8 cellular contexts compared by ENCODE assay signal in genomic region chr7:158151273-158151672, GRCh38.
DNase-seq lines count a peak whose midpoint lies in the region; ATAC-seq, FAIRE-seq and TF ChIP-seq lines count a peak whose summit lies in the region.
"Not testable (repeated sequence)": the region's sequence is repeated elsewhere in the genome, so short reads cannot be mapped to it uniquely, and the experiment has no call there.

No MANE protein-coding gene starts in this region.

- H3K4me1 ChIP-seq in Peyer's patch; kidney (ENCODE audit: control insufficient read depth in 1 of 2, insufficient read depth in 1 of 2, low read depth in 1 of 2, low read length in 2 of 2); stomach: not testable (repeated sequence)

- CTCF ChIA-PET in activated CD8-positive, alpha-beta T cell treated with anti-CD3 and anti-CD28 coated beads, Interleukin-2, amount 10 ng/mL, durations not matched to agents 7 days and 5 days (lab: Charles Lee); activated naive CD4-positive, alpha-beta T cell treated with anti-CD3 and anti-CD28 coated beads, Interleukin-2, amount 10 ng/mL, durations not matched to agents 7 days and 5 days (lab: Charles Lee): not testable (repeated sequence)

- intact Hi-C loops in kidney (cut with DNase I); stomach (cut with DNase I; ENCODE audit: low total_unique reads): not testable (repeated sequence)

- H3K9me3 ChIP-seq in Peyer's patch; kidney (ENCODE audit: control insufficient read depth in 1 of 2, low read length in 2 of 2); stomach: not testable (repeated sequence)

- H3K27me3 ChIP-seq in Peyer's patch, stomach: not testable (repeated sequence)

- H3K9me3 Mint-ChIP-seq in activated CD8-positive, alpha-beta T cell treated with anti-CD3 and anti-CD28 coated beads, Interleukin-2, amount 10 ng/mL, durations not matched to agents 7 days and 5 days (ENCODE audit: insufficient read depth) = not testable (repeated sequence)
- peaks cover 23% of the 10 kb centered on the region for H3K9me3 Mint-ChIP-seq in activated naive CD4-positive, alpha-beta T cell treated with anti-CD3 and anti-CD28 coated beads, Interleukin-2, amount 10 ng/mL, durations not matched to agents 7 days and 5 days
- H3K9me3 Mint-ChIP-seq in endothelial cell (ENCODE audit: unreplicated experiment) = peaks cover 51% of the 10 kb centered on the region

- not testable (repeated sequence) for H3K27ac Mint-ChIP-seq in activated CD8-positive, alpha-beta T cell treated with anti-CD3 and anti-CD28 coated beads, Interleukin-2, amount 10 ng/mL, durations not matched to agents 7 days and 5 days; activated naive CD4-positive, alpha-beta T cell treated with anti-CD3 and anti-CD28 coated beads, Interleukin-2, amount 10 ng/mL, durations not matched to agents 7 days and 5 days; endothelial cell (ENCODE audit: unreplicated experiment)

- not testable (repeated sequence) for FAIRE-seq in kidney (lab: Jason Lieb, UNC)

- H3K27me3 Mint-ChIP-seq in activated CD8-positive, alpha-beta T cell treated with anti-CD3 and anti-CD28 coated beads, Interleukin-2, amount 10 ng/mL, durations not matched to agents 7 days and 5 days (ENCODE audit: low read depth); activated naive CD4-positive, alpha-beta T cell treated with anti-CD3 and anti-CD28 coated beads, Interleukin-2, amount 10 ng/mL, durations not matched to agents 7 days and 5 days; endothelial cell (ENCODE audit: unreplicated experiment): not testable (repeated sequence)

- H3K27ac ChIP-seq in Peyer's patch; kidney (ENCODE audit: low read depth in 2 of 2, low read length in 2 of 2): not testable (repeated sequence)
- H3K27ac ChIP-seq in stomach = peak overlapping the region in 1 of 5 donors; percentile 64

- DNase-seq in CD1c-positive myeloid dendritic cell (ENCODE audit: extremely low spot score) (peak; percentile 3), Peyer's patch (peak in 2 of 3 donors; percentile 34 to 58), endothelial cell (ENCODE audit: low spot score) (peak; percentile 30), kidney (peak; percentile 94), renal cortical epithelial cell (ENCODE audit: low read depth) (peak; percentile 4), stomach (peak; percentile 32)
- peak; percentile 31 for DNase-seq in activated CD8-positive, alpha-beta T cell treated with anti-CD3 and anti-CD28 coated beads, Interleukin-2, amount 10 ng/mL, durations not matched to agents 7 days and 5 days
- peak; percentile 32 for DNase-seq in activated naive CD4-positive, alpha-beta T cell treated with anti-CD3 and anti-CD28 coated beads, Interleukin-2, amount 10 ng/mL, durations not matched to agents 7 days and 5 days

- H3K36me3 Mint-ChIP-seq in activated CD8-positive, alpha-beta T cell treated with anti-CD3 and anti-CD28 coated beads, Interleukin-2, amount 10 ng/mL, durations not matched to agents 7 days and 5 days (ENCODE audit: low read depth); activated naive CD4-positive, alpha-beta T cell treated with anti-CD3 and anti-CD28 coated beads, Interleukin-2, amount 10 ng/mL, durations not matched to agents 7 days and 5 days: not testable (repeated sequence)
- H3K36me3 Mint-ChIP-seq in endothelial cell (ENCODE audit: low read depth, unreplicated experiment) = peaks cover 25% of the 10 kb centered on the region

- TF ChIP-seq CTCF in Peyer's patch (IDR thresholded peaks at IDR 0.05); endothelial cell (IDR thresholded peaks at IDR 0.05; ENCODE audit: unreplicated experiment); kidney (IDR thresholded peaks at IDR 0.05; ENCODE audit: borderline replicate concordance, extremely low read depth, insufficient read depth); stomach (IDR thresholded peaks at IDR 0.05): not testable (repeated sequence)

- not testable (repeated sequence) for H3K4me3 Mint-ChIP-seq in activated CD8-positive, alpha-beta T cell treated with anti-CD3 and anti-CD28 coated beads, Interleukin-2, amount 10 ng/mL, durations not matched to agents 7 days and 5 days; activated naive CD4-positive, alpha-beta T cell treated with anti-CD3 and anti-CD28 coated beads, Interleukin-2, amount 10 ng/mL, durations not matched to agents 7 days and 5 days; endothelial cell (ENCODE audit: unreplicated experiment)

- not testable (repeated sequence) for H3K36me3 ChIP-seq in Peyer's patch; kidney (ENCODE audit: control insufficient read depth in 1 of 2, insufficient read depth in 2 of 2, low read length in 2 of 2); stomach

- not testable (repeated sequence) for H3K4me3 ChIP-seq in Peyer's patch; kidney (ENCODE audit: low read length in 2 of 2); stomach

- H3K4me1 Mint-ChIP-seq in activated CD8-positive, alpha-beta T cell treated with anti-CD3 and anti-CD28 coated beads, Interleukin-2, amount 10 ng/mL, durations not matched to agents 7 days and 5 days (ENCODE audit: low read depth); activated naive CD4-positive, alpha-beta T cell treated with anti-CD3 and anti-CD28 coated beads, Interleukin-2, amount 10 ng/mL, durations not matched to agents 7 days and 5 days; endothelial cell (ENCODE audit: unreplicated experiment): not testable (repeated sequence)

- H3K9ac ChIP-seq in kidney (ENCODE audit: low read length in 2 of 2) = not testable (repeated sequence)

- POLR2A ChIA-PET in activated CD8-positive, alpha-beta T cell treated with anti-CD3 and anti-CD28 coated beads, Interleukin-2, amount 10 ng/mL, durations not matched to agents 7 days and 5 days (lab: Charles Lee) = not testable (repeated sequence)

- not testable (repeated sequence) for TF ChIP-seq POLR2A in Peyer's patch (IDR thresholded peaks at IDR 0.05); stomach (IDR thresholded peaks at IDR 0.05)

- ATAC-seq in activated CD8-positive, alpha-beta T cell treated with anti-CD3 and anti-CD28 coated beads, Interleukin-2, amount 10 ng/mL, durations not matched to agents 7 days and 5 days = not testable (repeated sequence)

- 64 to 76% (median 70%) methylated on average over 15 to 17 of the region's 17 CpGs for WGBS in stomach, 5 donors

- not testable (repeated sequence) for TF ChIP-seq EP300 in stomach (IDR thresholded peaks at IDR 0.05)

Comparison
In these comparisons a context has a peak if more than half of its experiments do, and no peak if none do; other contexts are left out.
1. DNase-seq: peak in every context shown above with its lines; median percentile 94 in kidney; 46 in Peyer's patch; 32 in activated naive CD4-positive, alpha-beta T cell treated with anti-CD3 and anti-CD28 coated beads, Interleukin-2, amount 10 ng/mL, durations not matched to agents 7 days and 5 days; 32 in stomach; 31 in activated CD8-positive, alpha-beta T cell treated with anti-CD3 and anti-CD28 coated beads, Interleukin-2, amount 10 ng/mL, durations not matched to agents 7 days and 5 days; 30 in endothelial cell; 4 in renal cortical epithelial cell; 3 in CD1c-positive myeloid dendritic cell.